In genomic region chr11:75193711-75194110, GRCh38 we compare ENCODE assay signal across 17 cellular contexts. TPM values are rescaled to one million over a fixed set of nuclear protein-coding genes. Genes with fewer than 3 reads are reported as not detected.
"Had no signal": no experiment of that assay in that cellular context is flagged by ENCODE, and none has a peak within 500 bp of the region (broad histone marks: within the 10 kb centered on the region; RNA-seq: fewer than 3 reads in every experiment).

No MANE protein-coding gene starts in this region.

- H3K4me1 ChIP-seq: colonic mucosa, pancreas had no signal

- H3K27ac Mint-ChIP-seq: progenitor cell of endocrine pancreas; stimulated activated naive CD8-positive, alpha-beta T cell treated with anti-CD3 and anti-CD28 coated beads, Interleukin-15, Interleukin-2, amounts not matched to agents 100 ng/mL and 50 ng/mL, for 24 hours had no signal

- H3K9me3 ChIP-seq: colonic mucosa, mucosa of descending colon, pancreas, tibial artery had no signal

- ATAC-seq: mucosa of descending colon; naive thymus-derived CD8-positive, alpha-beta T cell; pancreas had no signal

- H3K36me3 Mint-ChIP-seq: naive thymus-derived CD8-positive, alpha-beta T cell had no signal

- H3K27ac ChIP-seq: colonic mucosa, pancreas, tibial artery had no signal

- FAIRE-seq: pancreas, small intestine had no signal

- H3K4me3 Mint-ChIP-seq: naive thymus-derived CD8-positive, alpha-beta T cell; stimulated activated naive CD8-positive, alpha-beta T cell treated with anti-CD3 and anti-CD28 coated beads, Interleukin-15, Interleukin-2, amounts not matched to agents 100 ng/mL and 50 ng/mL, for 24 hours had no signal

- H3K27me3 Mint-ChIP-seq: naive thymus-derived CD8-positive, alpha-beta T cell; stimulated activated naive CD8-positive, alpha-beta T cell treated with anti-CD3 and anti-CD28 coated beads, Interleukin-15, Interleukin-2, amounts not matched to agents 100 ng/mL and 50 ng/mL, for 24 hours had no signal

- H3K9me3 Mint-ChIP-seq: naive thymus-derived CD8-positive, alpha-beta T cell; stimulated activated naive CD8-positive, alpha-beta T cell treated with anti-CD3 and anti-CD28 coated beads, Interleukin-15, Interleukin-2, amounts not matched to agents 100 ng/mL and 50 ng/mL, for 24 hours had no signal

- H3K27me3 ChIP-seq: colonic mucosa, pancreas, tibial artery had no signal

- DNase-seq: caudate nucleus; colonic mucosa; effector CD4-positive, alpha-beta T cell; foreskin melanocyte; hippocampal formation; mammary epithelial cell; mucosa of descending colon; naive thymus-derived CD8-positive, alpha-beta T cell; pancreas; small intestine; stimulated activated CD4-positive, alpha-beta T cell treated with anti-CD3 and anti-CD28 coated beads, Interleukin-2, amount 100 ng/mL, for 48 hours had no signal

- H3K36me3 ChIP-seq: colonic mucosa, pancreas, tibial artery had no signal

- H3K4me3 ChIP-seq: colonic mucosa, mucosa of descending colon, pancreas, tibial artery had no signal

- H3K4me1 Mint-ChIP-seq: naive thymus-derived CD8-positive, alpha-beta T cell had no signal

RNA-seq across cellular contexts. Expression of gene SLCO2B1, which starts 42.8 kb away (rescaled TPM):
- total RNA-seq: mammary epithelial cell had no signal
- polyA plus RNA-seq: mammary epithelial cell; naive thymus-derived CD8-positive, alpha-beta T cell; neural cell had no signal

RNA-seq across cellular contexts. Expression of gene TPBGL, which starts 46.9 kb away (rescaled TPM):
- total RNA-seq: progenitor cell of endocrine pancreas, temporal lobe, urinary bladder had no signal
- polyA plus RNA-seq: neural cell had no signal
